9 cellular contexts compared by ENCODE assay signal in genomic region chr6:157379656-157380457, GRCh38. TPM values are rescaled to one million over a fixed set of nuclear protein-coding genes. Genes with fewer than 3 reads are reported as not detected.
DNase-seq lines count a peak whose midpoint lies in the region; ATAC-seq, FAIRE-seq and TF ChIP-seq lines count a peak whose summit lies in the region.
"Had no signal": no experiment of that assay in that cellular context is flagged by ENCODE, and none has a peak within 500 bp of the region (broad histone marks: within the 10 kb centered on the region; RNA-seq: fewer than 3 reads in every experiment).

No MANE protein-coding gene starts in this region.

- H4K20me1 ChIP-seq in HepG2 (ENCODE audit: insufficient read depth, low read length), result peaks cover 4% of the 10 kb centered on the region; the same call in 1 of the 2 replicates

- H3K79me2 ChIP-seq in HepG2 (ENCODE audit: insufficient read depth, low read length), result peaks cover 17% of the 10 kb centered on the region

- peak; percentile 19; the same call in 1 of the 2 replicates for TF ChIP-seq CTCF in HepG2 (CRISPR knock-in tag; IDR thresholded peaks at IDR 0.05)

- H3K9me3 Mint-ChIP-seq in dendritic cell treated with granulocyte-macrophage colony-stimulating factor and Interleukin-4, amounts not matched to agents 40 ng/mL and 50 ng/mL, for 4 days, result no peaks in the 10 kb centered on the region

- peaks cover 25% of the 10 kb centered on the region for H3K4me1 Mint-ChIP-seq in dendritic cell treated with granulocyte-macrophage colony-stimulating factor and Interleukin-4, amounts not matched to agents 40 ng/mL and 50 ng/mL, for 4 days (ENCODE audit: low read depth)

- intact Hi-C loops in dendritic cell treated with granulocyte-macrophage colony-stimulating factor and Interleukin-4, amounts not matched to agents 40 ng/mL and 50 ng/mL, for 4 days (cut with micrococcal nuclease), result loop anchor here (2.0 to 10.0 kb wide), 2 partner anchors 57 to 285 kb away; partner anchors contain the start of gene TMEM242
- intact Hi-C loops in HepG2 (cut with micrococcal nuclease; ENCODE audit: unreplicated experiment), result loop anchor here (2.0 to 5.0 kb wide), 4 partner anchors 52 to 151 kb away; no protein-coding TSS in a partner anchor

- no peak for TF ChIP-seq RAD21 in HepG2 (CRISPR knock-in tag; IDR thresholded peaks at IDR 0.05)

- POLR2A ChIA-PET in HepG2 (lab: Yijun Ruan, JAX), result interaction anchor here (1.0 to 3.7 kb wide), 10 partner anchors 55 to 159 kb away, joined by 3 to 35 read pairs (median 6); partner anchors contain the start of gene TMEM242

- TF ChIP-seq POLR2A in HepG2 (IDR thresholded peaks at IDR 0.05; ENCODE audit: insufficient read depth in 1 of 2, low read depth in 2 of 2, low read length in 2 of 2), result peak in 1 of 2 experiments; percentile 49; a peak in 2 of 4 replicates

- H3K27ac ChIP-seq in HepG2 (ENCODE audit: extremely low read length, insufficient read depth, low read length), result peak overlapping the region; percentile 56

- under 1% methylated on average over 41 of the region's 45 CpGs for WGBS in HepG2 (ENCODE audit: low lambda C conversion rate)

- peak; percentile 63 for FAIRE-seq in HepG2 (lab: Jason Lieb, UNC)
- FAIRE-seq: islet of Langerhans had no signal

- peak overlapping the region; percentile 84 for H3K4me3 Mint-ChIP-seq in dendritic cell treated with granulocyte-macrophage colony-stimulating factor and Interleukin-4, amounts not matched to agents 40 ng/mL and 50 ng/mL, for 4 days

- peak; percentile 92 for DNase-seq in CD1c-positive myeloid dendritic cell (ENCODE audit: extremely low spot score)
- peak; percentile 97 for DNase-seq in NCI-H748 (lab: John Stamatoyannopoulos, UW; ENCODE audit: unreplicated experiment)
- DNase-seq in activated CD4-positive, alpha-beta T cell treated with anti-CD3 and anti-CD28 coated beads, Interleukin-2, amount 50 U/mL, for 1 hour, result peak; percentile 85
- DNase-seq in HepG2 (ENCODE audit: low spot score), result peak; percentile 90
- DNase-seq in stimulated activated CD4-positive, alpha-beta T cell treated with anti-CD3 and anti-CD28 coated beads, Interleukin-2, amount 100 ng/mL, for 4 hours (ENCODE audit: low read depth), result peak; percentile 86

- H3K4me1 ChIP-seq in HepG2 (ENCODE audit: insufficient read depth, low read length), result peaks cover 47% of the 10 kb centered on the region

- in situ Hi-C loops in HepG2 (cut with HindIII; ENCODE audit: extremely low pct_ligation_motif_present, low pct_unique_long_range_greater_than_20kb), result no loop called here

- H3K27me3 Mint-ChIP-seq in dendritic cell treated with granulocyte-macrophage colony-stimulating factor and Interleukin-4, amounts not matched to agents 40 ng/mL and 50 ng/mL, for 4 days, result peaks cover 16% of the 10 kb centered on the region

- H3K9me3 ChIP-seq in HepG2 (ENCODE audit: low read length), result no peaks in the 10 kb centered on the region

- ATAC-seq in GM19438 (IDR thresholded peaks at IDR 0.05; ENCODE audit: low read depth, unreplicated experiment) (peak; percentile 68), HG03565 (IDR thresholded peaks at IDR 0.05; ENCODE audit: unreplicated experiment) (peak; percentile 60), HepG2 (peak; percentile 94)

- TF ChIP-seq EP300 in HepG2 (IDR thresholded peaks at IDR 0.05; ENCODE audit: low read depth in 2 of 2, low read length in 2 of 2) (no peak), HepG2 (CRISPR knock-in tag; IDR thresholded peaks at IDR 0.05; ENCODE audit: borderline replicate concordance) (no peak)

- peak overlapping the region; percentile 95 for H3K4me2 ChIP-seq in HepG2 (ENCODE audit: low read depth, low read length)

- peaks cover 6% of the 10 kb centered on the region for H3K36me3 Mint-ChIP-seq in dendritic cell treated with granulocyte-macrophage colony-stimulating factor and Interleukin-4, amounts not matched to agents 40 ng/mL and 50 ng/mL, for 4 days (ENCODE audit: low read depth)

- H3K4me3 ChIP-seq in HepG2 (replicated peaks in 1 of 3; ENCODE audit: insufficient read depth in 1 of 3, low read depth in 2 of 3, low read length in 3 of 3), result peak overlapping the region; percentile 91 to 95 (median 92)

- CTCF ChIA-PET in HepG2 (lab: Yijun Ruan, JAX; ENCODE audit: low intra/inter-chr PET ratio, low total read pairs), result no interaction called here

- peak overlapping the region; percentile 83 for H3K27ac Mint-ChIP-seq in dendritic cell treated with granulocyte-macrophage colony-stimulating factor and Interleukin-4, amounts not matched to agents 40 ng/mL and 50 ng/mL, for 4 days

- peak overlapping the region; percentile 77 for H3K9ac ChIP-seq in HepG2 (ENCODE audit: insufficient read depth, low read depth, low read length)

- TSS peak; percentile 66 for BruUV-seq in HepG2 (replicated peaks; lab: Mats Ljungman, UMichigan)

- peak overlapping the region; percentile 79 for H2AFZ ChIP-seq in HepG2 (ENCODE audit: low read length)

- no peaks in the 10 kb centered on the region for H3K36me3 ChIP-seq in HepG2 (replicated peaks in 1 of 2; ENCODE audit: control insufficient read depth in 1 of 2, insufficient read depth in 2 of 2, low read length in 2 of 2)

- no peaks in the 10 kb centered on the region; a peak in 1 of 5 replicates for H3K27me3 ChIP-seq in HepG2 (ENCODE audit: control insufficient read depth in 1 of 2, insufficient read depth in 2 of 2, low read length in 2 of 2)

TF ChIP-seq in HepG2, 621 proteins besides CTCF, POLR2A, EP300 and RAD21 (continues in another document):
- TF ChIP-seq ETV6 (CRISPR knock-in tag; conservative IDR thresholded peaks at IDR 0.05), result no peak
- 0 out of 2 replicates have a peak, but pooled peaks have one; percentile 64 for TF ChIP-seq GZF1 (CRISPR knock-in tag; IDR thresholded peaks at IDR 0.05)
- TF ChIP-seq ASH2L (IDR thresholded peaks at IDR 0.05; ENCODE audit: insufficient read length, low read depth, low read length), result peak; percentile 69
- no peak for TF ChIP-seq HNF4G (IDR thresholded peaks at IDR 0.05; ENCODE audit: borderline replicate concordance, low read depth, low read length)
- 0 out of 2 replicates have a peak, but pooled peaks have one; percentile 53 for TF ChIP-seq HNF4G (CRISPR knock-in tag; IDR thresholded peaks at IDR 0.05; ENCODE audit: borderline replicate concordance, low read depth)
- peak; percentile 67; the same call in 1 of the 2 replicates for TF ChIP-seq ZBTB20 (CRISPR knock-in tag; IDR thresholded peaks at IDR 0.05; ENCODE audit: borderline replicate concordance, low read depth)
- TF ChIP-seq ZNF724P (CRISPR knock-in tag; IDR thresholded peaks at IDR 0.05; ENCODE audit: borderline replicate concordance), result no peak

RNA-seq across cellular contexts. Expression of gene ZDHHC14, which starts 1.1 kb away (rescaled TPM):
- 2.4 and 3.7 TPM in 2 replicates for total RNA-seq in HepG2 (2016; rRNA removed; fragmentation: Illumina TruSeq; extraction: Trizol)
- 0.71 and 1.2 TPM in 2 replicates for total RNA-seq in HepG2 (2016; cell fraction: cytosol; rRNA removed; fragmentation: Illumina TruSeq; extraction: Trizol; ENCODE audit: low read depth)
- total RNA-seq in HepG2 (2016; cell fraction: insoluble cytoplasmic fraction; rRNA removed; fragmentation: Illumina TruSeq; extraction: Trizol), result 2.5 and 4.2 TPM in 2 replicates
- 2.2 and 2.8 TPM in 2 replicates for total RNA-seq in HepG2 (2016; cell fraction: membrane; rRNA removed; fragmentation: Illumina TruSeq; extraction: Trizol)
- 2.8 and 5.7 TPM in 2 replicates for total RNA-seq in HepG2 (2016; cell fraction: nucleus; rRNA removed; fragmentation: Illumina TruSeq; extraction: Trizol)
- polyA plus RNA-seq in HepG2 (2011; rRNA removed), result 9.5 and 9.8 TPM in 2 replicates
- polyA plus RNA-seq in HepG2 (2011; cell fraction: cytosol; rRNA removed), result 8.8 and 10.7 TPM in 2 replicates
- polyA plus RNA-seq in HepG2 (2011; cell fraction: nucleus; rRNA removed), result 13.1 TPM in 2 replicates
- polyA plus RNA-seq in HepG2 (2012), result 8.9 and 17.1 TPM in 2 replicates
- polyA plus RNA-seq in HepG2 (2016; cell fraction: cytosol; fragmentation: Illumina TruSeq; extraction: Trizol; ENCODE audit: low read depth), result 1.00 and 1.1 TPM in 2 replicates
- polyA plus RNA-seq in HepG2 (2016; cell fraction: insoluble cytoplasmic fraction; fragmentation: Illumina TruSeq; extraction: Trizol; ENCODE audit: low read depth), result 4.4 and 5.2 TPM in 2 replicates
- 2.5 and 3.0 TPM in 2 replicates for polyA plus RNA-seq in HepG2 (2016; cell fraction: membrane; fragmentation: Illumina TruSeq; extraction: Trizol; ENCODE audit: low read depth)
- polyA plus RNA-seq in HepG2 (2016; cell fraction: nucleus; fragmentation: Illumina TruSeq; extraction: Trizol; ENCODE audit: insufficient read depth, low read depth), result 9.7 and 10.1 TPM in 2 replicates
- 4.3 and 12.2 TPM in 2 replicates for polyA minus RNA-seq in HepG2 (2011; rRNA and poly(A)+ RNA removed; ENCODE audit: low replicate concordance)
- polyA minus RNA-seq in HepG2 (2011; cell fraction: cytosol; rRNA and poly(A)+ RNA removed), result 6.2 and 7.4 TPM in 2 replicates
- polyA minus RNA-seq in HepG2 (2011; cell fraction: nucleus; rRNA and poly(A)+ RNA removed), result 13.1 and 17.1 TPM in 2 replicates

RNA-seq across cellular contexts. Expression of gene TMEM242, which starts 56.5 kb away (rescaled TPM):
- total RNA-seq in HepG2 (2016; rRNA removed; fragmentation: Illumina TruSeq; extraction: Trizol), result 6.4 and 11.1 TPM in 2 replicates
- 0.91 and 1.3 TPM in 2 replicates for total RNA-seq in HepG2 (2016; cell fraction: cytosol; rRNA removed; fragmentation: Illumina TruSeq; extraction: Trizol; ENCODE audit: low read depth)
- total RNA-seq in HepG2 (2016; cell fraction: insoluble cytoplasmic fraction; rRNA removed; fragmentation: Illumina TruSeq; extraction: Trizol), result 5.9 and 10.4 TPM in 2 replicates
- total RNA-seq in HepG2 (2016; cell fraction: membrane; rRNA removed; fragmentation: Illumina TruSeq; extraction: Trizol), result 3.0 and 3.2 TPM in 2 replicates
- total RNA-seq in HepG2 (2016; cell fraction: nucleus; rRNA removed; fragmentation: Illumina TruSeq; extraction: Trizol), result 14.8 and 18.0 TPM in 2 replicates
- 5.6 and 5.7 TPM in 2 replicates for polyA plus RNA-seq in HepG2 (2011; rRNA removed)
- 2.8 and 4.4 TPM in 2 replicates for polyA plus RNA-seq in HepG2 (2011; cell fraction: cytosol; rRNA removed)
- polyA plus RNA-seq in HepG2 (2011; cell fraction: nucleus; rRNA removed), result 5.2 and 5.7 TPM in 2 replicates
- 8.0 and 9.3 TPM in 2 replicates for polyA plus RNA-seq in HepG2 (2012)
- 1.8 TPM in 2 replicates for polyA plus RNA-seq in HepG2 (2016; cell fraction: cytosol; fragmentation: Illumina TruSeq; extraction: Trizol; ENCODE audit: low read depth)
- 5.5 and 5.8 TPM in 2 replicates for polyA plus RNA-seq in HepG2 (2016; cell fraction: insoluble cytoplasmic fraction; fragmentation: Illumina TruSeq; extraction: Trizol; ENCODE audit: low read depth)
- polyA plus RNA-seq in HepG2 (2016; cell fraction: membrane; fragmentation: Illumina TruSeq; extraction: Trizol; ENCODE audit: low read depth), result 2.5 and 2.6 TPM in 2 replicates
- polyA plus RNA-seq in HepG2 (2016; cell fraction: nucleus; fragmentation: Illumina TruSeq; extraction: Trizol; ENCODE audit: insufficient read depth, low read depth), result 12.7 and 12.8 TPM in 2 replicates
- 2.1 and 2.2 TPM in 2 replicates for polyA minus RNA-seq in HepG2 (2011; rRNA and poly(A)+ RNA removed; ENCODE audit: low replicate concordance)
- 1.1 TPM in 2 replicates for polyA minus RNA-seq in HepG2 (2011; cell fraction: cytosol; rRNA and poly(A)+ RNA removed)
- polyA minus RNA-seq in HepG2 (2011; cell fraction: nucleus; rRNA and poly(A)+ RNA removed), result 21.8 and 23.6 TPM in 2 replicates

Comparison
In these comparisons a context has a peak if more than half of its experiments do, and no peak if none do; other contexts are left out.
1. Peak in every context shown above with its lines: DNase-seq, ATAC-seq, H3K4me3 ChIP-seq and H3K27ac ChIP-seq.